Comparison of ENCODE assay signal across 8 cellular contexts in genomic region chr3:187041362-187042061, GRCh38.
A peak's percentile ranks its signal among the peaks of the same experiment; 100 is the strongest.
DNase-seq lines count a peak whose midpoint lies in the region; ATAC-seq lines count a peak whose summit lies in the region.

No MANE protein-coding gene starts in this region.

- no peak overlapping the region for H3K23ac ChIP-seq in mesenchymal stem cell (ENCODE audit: low read length in 2 of 2)

- no peak overlapping the region for H3K9ac ChIP-seq in mesenchymal stem cell (ENCODE audit: low read length)

- no peak overlapping the region for H2AFZ ChIP-seq in mesenchymal stem cell (ENCODE audit: low read depth, low read length)

- no peak overlapping the region for H2BK5ac ChIP-seq in mesenchymal stem cell (ENCODE audit: low read depth, low read length, poor library complexity, severe bottlenecking)

- H2AK5ac ChIP-seq in mesenchymal stem cell (ENCODE audit: low read length, severe bottlenecking) = peak overlapping the region; percentile 39

- peak overlapping the region in 1 of 2 experiments; percentile 29 for H3K18ac ChIP-seq in mesenchymal stem cell (ENCODE audit: low read depth in 1 of 2, low read length in 2 of 2)

- ATAC-seq in HG03558 (IDR thresholded peaks at IDR 0.05; ENCODE audit: extremely low read depth, unreplicated experiment) (peak; percentile 33), GM19328 (IDR thresholded peaks at IDR 0.05; ENCODE audit: unreplicated experiment) (no peak)

- peak overlapping the region in 1 of 2 experiments; percentile 41 for H3K4ac ChIP-seq in mesenchymal stem cell (ENCODE audit: low read depth in 1 of 2, low read length in 2 of 2)

- no peak overlapping the region for H3K4me3 ChIP-seq in mesenchymal stem cell (ENCODE audit: insufficient read depth in 1 of 2, low read depth in 1 of 2, low read length in 2 of 2)
- H3K4me3 ChIP-seq in H7 (ENCODE audit: insufficient read depth, low read depth, low read length) = no peak overlapping the region

- H3K4me1 ChIP-seq in mesenchymal stem cell (ENCODE audit: control insufficient read depth, insufficient read depth, low read depth, low read length) = peaks cover 9% of the 10 kb centered on the region

- peaks cover 12% of the 10 kb centered on the region for H3K79me1 ChIP-seq in mesenchymal stem cell (replicated peaks; ENCODE audit: low read length, poor library complexity, severe bottlenecking)

- H2BK12ac ChIP-seq in mesenchymal stem cell (ENCODE audit: low read length in 2 of 2) = no peak overlapping the region

- no peaks in the 10 kb centered on the region for H3K27me3 ChIP-seq in mesenchymal stem cell (ENCODE audit: control insufficient read depth in 1 of 2, insufficient read depth in 1 of 2, low read length in 2 of 2)
- no peaks in the 10 kb centered on the region for H3K27me3 ChIP-seq in H7 (ENCODE audit: control insufficient read depth, insufficient read depth, low read length)

- WGBS in mesenchymal stem cell = 92% methylated on average over 6 of the region's 6 CpGs

- no peak overlapping the region for H2BK120ac ChIP-seq in mesenchymal stem cell (ENCODE audit: low read depth, low read length)

- no peak overlapping the region for H3K4me2 ChIP-seq in mesenchymal stem cell (ENCODE audit: low read length, poor library complexity, severe bottlenecking)

- peaks cover 0 to 6% of the 10 kb centered on the region in 2 experiments for H3K36me3 ChIP-seq in mesenchymal stem cell (ENCODE audit: control insufficient read depth in 1 of 2, insufficient read depth in 2 of 2, low read depth in 1 of 2, low read length in 2 of 2)
- H3K36me3 ChIP-seq in H7 (replicated peaks; ENCODE audit: control insufficient read depth, insufficient read depth, low read length) = peaks cover 19% of the 10 kb centered on the region

- H4K8ac ChIP-seq in mesenchymal stem cell (ENCODE audit: low read length) = no peak overlapping the region

- H3K9me3 ChIP-seq in mesenchymal stem cell (ENCODE audit: control insufficient read depth, low read length) = no peaks in the 10 kb centered on the region

- no peak overlapping the region for H3K14ac ChIP-seq in mesenchymal stem cell (ENCODE audit: low read length in 2 of 2)

- DNase-seq in SIG-M5 treated with dmso at 0.1 percent for 504 hours (lab: John Stamatoyannopoulos, UW; ENCODE audit: unreplicated experiment) (peak; percentile 52), SIG-M5 (lab: John Stamatoyannopoulos, UW) (no peak), activated T-cell treated with anti-CD3 and anti-CD28 coated beads for 4 hours (peak; percentile 37), mesenchymal stem cell (peak; percentile 38), H7 (no peak), Ammon's horn (ENCODE audit: low spot score) (no peak)

- no peak overlapping the region for H2BK15ac ChIP-seq in mesenchymal stem cell (ENCODE audit: low read depth, poor library complexity, severe bottlenecking)

- H3K27ac ChIP-seq in mesenchymal stem cell (ENCODE audit: low read length, poor library complexity, severe bottlenecking) = no peak overlapping the region

- H4K91ac ChIP-seq in mesenchymal stem cell (ENCODE audit: low read length) = no peak overlapping the region

Comparison
In these comparisons a context has a peak if more than half of its experiments do, and no peak if none do; other contexts are left out.
1. DNase-seq: peak in SIG-M5 treated with dmso at 0.1 percent for 504 hours (single experiment), activated T-cell treated with anti-CD3 and anti-CD28 coated beads for 4 hours (single experiment) and mesenchymal stem cell (single experiment); none in SIG-M5 (single experiment), H7 (single experiment) and Ammon's horn (single experiment).